ENCODE assay signal across 25 cellular contexts in the genomic region with DNA sequence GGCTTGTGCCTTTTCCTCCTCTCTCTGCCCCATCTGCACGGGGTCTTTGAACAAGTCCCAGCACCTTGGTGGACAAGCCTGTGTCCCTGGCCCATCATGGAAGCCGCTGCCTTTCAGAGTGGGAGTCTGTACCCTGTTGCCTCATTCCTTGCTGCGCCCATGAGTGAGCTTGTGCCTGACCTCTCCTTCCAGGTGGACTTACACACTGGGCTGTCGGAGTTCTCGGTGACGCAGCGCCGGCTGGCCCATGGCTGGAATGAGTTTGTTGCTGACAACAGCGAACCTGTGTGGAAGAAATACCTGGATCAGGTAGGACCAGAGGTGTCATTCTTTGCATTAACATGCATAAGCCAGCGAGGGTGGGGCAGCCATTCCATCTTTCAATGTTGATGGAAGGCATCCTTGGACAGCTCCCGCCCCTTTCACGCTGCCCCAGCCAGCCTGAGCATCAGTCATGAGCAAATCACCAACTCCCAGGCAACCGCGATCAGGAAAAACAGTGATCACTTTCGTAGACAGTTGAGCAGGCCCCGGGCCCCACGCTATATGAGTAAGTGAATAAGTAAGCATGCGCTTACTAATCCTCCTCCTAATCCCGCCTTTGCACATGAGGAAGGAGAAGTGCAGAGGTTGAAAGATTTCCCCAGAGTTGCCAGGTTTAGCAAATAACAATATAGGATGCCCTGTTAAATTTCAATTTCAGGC. TPM values are rescaled to one million over a fixed set of nuclear protein-coding genes. Genes with fewer than 3 reads are reported as not detected.
"Had no signal": no experiment of that assay in that cellular context is flagged by ENCODE, and none has a peak within 500 bp of the region (broad histone marks: within the 10 kb centered on the region; RNA-seq: fewer than 3 reads in every experiment).

No MANE protein-coding gene starts in this region.

- H3K4me1 Mint-ChIP-seq: activated CD4-positive, alpha-beta T cell treated with anti-CD3 and anti-CD28 coated beads for 36 hours; activated CD8-positive, alpha-beta memory T cell treated with anti-CD3 and anti-CD28 coated beads, Interleukin-2, amount 10 ng/mL, durations not matched to agents 7 days and 5 days; activated naive CD4-positive, alpha-beta T cell treated with anti-CD3 and anti-CD28 coated beads, Interleukin-2, amount 50 U/mL, for 24 hours; central memory CD8-positive, alpha-beta T cell; natural killer cell had no signal

- H3K27ac Mint-ChIP-seq: activated CD4-positive, alpha-beta T cell treated with anti-CD3 and anti-CD28 coated beads for 36 hours; activated CD8-positive, alpha-beta memory T cell treated with anti-CD3 and anti-CD28 coated beads, Interleukin-2, amount 10 ng/mL, durations not matched to agents 7 days and 5 days; activated CD8-positive, alpha-beta T cell treated with anti-CD3 and anti-CD28 coated beads, Interleukin-2, amount 10 ng/mL, durations not matched to agents 7 days and 5 days; activated naive CD4-positive, alpha-beta T cell treated with anti-CD3 and anti-CD28 coated beads, Interleukin-2, amount 50 U/mL, for 24 hours; activated naive CD8-positive, alpha-beta T cell treated with anti-CD3 and anti-CD28 coated beads, Interleukin-2, amount 50 U/mL, for 24 hours; activated T-helper 2 cell treated with anti-CD3 and anti-CD28 coated beads, Interferon-gamma antibody, Interleukin-2, Interleukin-4, amounts not matched to agents 10 μg/mL and 5 μg/mL and 100 μg/mL, durations not matched to agents 14 hours and 24 hours and 36 hours; natural killer cell had no signal

- H3K27me3 ChIP-seq: hepatocyte, right lobe of liver, uterus had no signal

- H3K9me3 Mint-ChIP-seq: activated T-helper 2 cell treated with anti-CD3 and anti-CD28 coated beads, Interferon-gamma antibody, Interleukin-2, Interleukin-4, amounts not matched to agents 10 μg/mL and 5 μg/mL and 100 μg/mL, durations not matched to agents 14 hours and 24 hours and 36 hours; central memory CD8-positive, alpha-beta T cell; natural killer cell had no signal

- H3K36me3 ChIP-seq: gastroesophageal sphincter, right lobe of liver, tibial nerve, uterus had no signal

- H3K9me3 ChIP-seq: gastroesophageal sphincter, right lobe of liver, uterus had no signal

- H3K27ac ChIP-seq: gastroesophageal sphincter, hepatocyte, right lobe of liver, tibial nerve, uterus had no signal

- H3K4me3 ChIP-seq: gastroesophageal sphincter, hepatocyte, right lobe of liver, tibial nerve, uterus had no signal

- H3K36me3 Mint-ChIP-seq: activated CD8-positive, alpha-beta memory T cell treated with anti-CD3 and anti-CD28 coated beads, Interleukin-2, amount 10 ng/mL, durations not matched to agents 7 days and 5 days; activated naive CD4-positive, alpha-beta T cell treated with anti-CD3 and anti-CD28 coated beads, Interleukin-2, amount 50 U/mL, for 24 hours; natural killer cell had no signal

- DNase-seq: activated CD4-positive, alpha-beta T cell treated with anti-CD3 and anti-CD28 coated beads for 36 hours; activated CD4-positive, CD25-positive, alpha-beta regulatory T cell; activated CD8-positive, alpha-beta memory T cell treated with anti-CD3 and anti-CD28 coated beads, Interleukin-2, amount 10 ng/mL, durations not matched to agents 7 days and 5 days; activated CD8-positive, alpha-beta T cell treated with anti-CD3 and anti-CD28 coated beads, Interleukin-2, amount 10 ng/mL, durations not matched to agents 7 days and 5 days; activated naive CD8-positive, alpha-beta T cell treated with anti-CD3 and anti-CD28 coated beads, Interleukin-2, amount 50 U/mL, for 24 hours; activated T-cell treated with anti-CD3 and anti-CD28 coated beads, Interleukin-2, amount 50 U/mL, for 48 hours; effector CD8-positive, alpha-beta T cell; left cardiac atrium; left ventricle myocardium superior; midbrain; natural killer cell; right lobe of liver; stimulated activated CD4-positive, alpha-beta T cell treated with anti-CD3 and anti-CD28 coated beads, Interleukin-2, amount 100 ng/mL, for 48 hours; stimulated activated naive CD4-positive, alpha-beta T cell treated with Interleukin-2 at 50 U/mL for 16 hours; T-helper 2 cell; uterus had no signal

- H3K4me3 Mint-ChIP-seq: activated CD4-positive, alpha-beta T cell treated with anti-CD3 and anti-CD28 coated beads for 36 hours; activated CD8-positive, alpha-beta memory T cell treated with anti-CD3 and anti-CD28 coated beads, Interleukin-2, amount 10 ng/mL, durations not matched to agents 7 days and 5 days; activated CD8-positive, alpha-beta T cell treated with anti-CD3 and anti-CD28 coated beads, Interleukin-2, amount 10 ng/mL, durations not matched to agents 7 days and 5 days; activated naive CD4-positive, alpha-beta T cell treated with anti-CD3 and anti-CD28 coated beads, Interleukin-2, amount 50 U/mL, for 24 hours; activated naive CD8-positive, alpha-beta T cell treated with anti-CD3 and anti-CD28 coated beads, Interleukin-2, amount 50 U/mL, for 24 hours; central memory CD8-positive, alpha-beta T cell; natural killer cell had no signal

- H3K4me1 ChIP-seq: gastroesophageal sphincter, right lobe of liver, uterus had no signal

RNA-seq across cellular contexts. Expression of a gene that starts 36.8 kb away (rescaled TPM):
- total RNA-seq: activated CD4-positive, alpha-beta T cell treated with anti-CD3 and anti-CD28 coated beads for 36 hours; activated CD8-positive, alpha-beta memory T cell treated with anti-CD3 and anti-CD28 coated beads, Interleukin-2, amount 10 ng/mL, durations not matched to agents 7 days and 5 days; activated CD8-positive, alpha-beta T cell treated with anti-CD3 and anti-CD28 coated beads, Interleukin-2, amount 10 ng/mL, durations not matched to agents 7 days and 5 days; activated T-helper 2 cell treated with anti-CD3 and anti-CD28 coated beads, Interferon-gamma antibody, Interleukin-2, Interleukin-4, amounts not matched to agents 10 μg/mL and 5 μg/mL and 100 μg/mL, durations not matched to agents 14 hours and 24 hours and 36 hours; dermis microvascular lymphatic vessel endothelial cell; left cardiac atrium; left ventricle myocardium superior; natural killer cell; osteoblast; skeletal muscle tissue; tibial nerve had no signal
